1 cellular context compared by ENCODE assay signal in the genomic region with DNA sequence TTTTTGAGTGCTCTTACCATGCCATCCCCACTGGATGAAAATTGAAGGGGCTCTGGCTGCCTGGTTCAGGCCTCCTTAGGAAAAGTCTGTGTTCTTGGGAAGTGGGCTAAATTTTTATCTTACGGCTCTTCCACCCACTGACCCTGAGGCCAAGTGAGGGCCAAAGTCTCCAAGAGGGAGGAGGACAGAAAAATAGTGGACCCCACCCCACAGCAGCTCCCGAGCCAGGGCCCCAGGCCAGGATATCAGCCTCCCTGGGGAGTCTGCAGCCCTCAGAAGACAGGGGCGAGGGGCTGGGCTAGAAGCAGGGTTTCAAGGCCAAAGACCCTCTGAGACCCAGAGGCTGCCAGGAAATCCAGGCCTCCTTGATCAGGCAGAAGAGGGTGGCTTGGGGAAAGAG.
TF ChIP-seq lines count a peak whose summit lies in the region.

No MANE protein-coding gene starts in this region.

TF ChIP-seq in GM23338, 12 proteins besides CTCF, POLR2A, EP300 and RAD21:
- TF ChIP-seq ETS1 (IDR thresholded peaks at IDR 0.05) (no peak), ZNF114 (CRISPR knock-in tag; IDR thresholded peaks at IDR 0.05) (no peak)
